ENCODE assay signal across 1 cellular context in genomic region chr5:177593511-177593910, GRCh38.
TF ChIP-seq lines count a peak whose summit lies in the region.

No MANE protein-coding gene starts in this region.

TF ChIP-seq in neural cell, 6 proteins besides CTCF, POLR2A, EP300 and RAD21 (continued from another document):
- no peak for TF ChIP-seq REST (IDR thresholded peaks at IDR 0.05; ENCODE audit: borderline replicate concordance)
